ENCODE assay signal across 1 cellular context in genomic region chr1:235074335-235075120, GRCh38.
A peak's percentile ranks its signal among the peaks of the same experiment; 100 is the strongest.
TF ChIP-seq lines count a peak whose summit lies in the region.

No MANE protein-coding gene starts in this region.

TF ChIP-seq in HepG2, 621 proteins besides CTCF, POLR2A, EP300 and RAD21 (continued from another document and continues in another):
- TF ChIP-seq HNF1A (IDR thresholded peaks at IDR 0.05; ENCODE audit: low read depth) (no peak), HNF1A (CRISPR knock-in tag; IDR thresholded peaks at IDR 0.05; ENCODE audit: borderline replicate concordance) (no peak), ZNF878 (CRISPR knock-in tag; IDR thresholded peaks at IDR 0.05) (no peak), ESRRA (CRISPR knock-in tag; IDR thresholded peaks at IDR 0.05; ENCODE audit: low read depth) (no peak), KDM5B (CRISPR knock-in tag; IDR thresholded peaks at IDR 0.05; ENCODE audit: borderline replicate concordance) (no peak), ZNF3 (CRISPR knock-in tag; IDR thresholded peaks at IDR 0.05) (no peak), SNAPC2 (CRISPR knock-in tag; IDR thresholded peaks at IDR 0.05) (peak; percentile 15; the same call in 1 of the 2 replicates), HMG20A (CRISPR knock-in tag; IDR thresholded peaks at IDR 0.05; ENCODE audit: borderline replicate concordance) (no peak; the same call in 1 of the 2 replicates), THAP7 (CRISPR knock-in tag; IDR thresholded peaks at IDR 0.05) (no peak), TBX2 (CRISPR knock-in tag; IDR thresholded peaks at IDR 0.05; ENCODE audit: borderline replicate concordance) (no peak; the same call in 1 of the 2 replicates), FOXK1 (CRISPR knock-in tag; IDR thresholded peaks at IDR 0.05; ENCODE audit: borderline replicate concordance, low read depth) (no peak), ZNF775 (CRISPR knock-in tag; IDR thresholded peaks at IDR 0.05; ENCODE audit: borderline replicate concordance) (no peak), ZNF329 (CRISPR knock-in tag; IDR thresholded peaks at IDR 0.05; ENCODE audit: low read depth) (no peak), NONO (IDR thresholded peaks at IDR 0.05) (no peak), NONO (CRISPR knock-in tag; conservative IDR thresholded peaks at IDR 0.05) (no peak), ATF7-NPFF (CRISPR knock-in tag; IDR thresholded peaks at IDR 0.05; ENCODE audit: low read depth) (no peak; the same call in 1 of the 2 replicates), ZNF792 (CRISPR knock-in tag; IDR thresholded peaks at IDR 0.05) (no peak; the same call in 1 of the 2 replicates), ARID5B (CRISPR knock-in tag; IDR thresholded peaks at IDR 0.05) (no peak; the same call in 1 of the 2 replicates), FUBP1 (CRISPR knock-in tag; IDR thresholded peaks at IDR 0.05; ENCODE audit: borderline replicate concordance) (0 out of 2 replicates have a peak, but pooled peaks have one; percentile 55), CREM (IDR thresholded peaks at IDR 0.05) (no peak; the same call in 1 of the 2 replicates), CREM (CRISPR knock-in tag; IDR thresholded peaks at IDR 0.05) (no peak), KLF11 (CRISPR knock-in tag; IDR thresholded peaks at IDR 0.05) (0 out of 2 replicates have a peak, but pooled peaks have one; percentile 6), ZBTB2 (CRISPR knock-in tag; IDR thresholded peaks at IDR 0.05; ENCODE audit: low read depth) (no peak), ZBTB26 (CRISPR knock-in tag; IDR thresholded peaks at IDR 0.05; ENCODE audit: borderline replicate concordance) (no peak), HDAC2 (CRISPR knock-in tag; IDR thresholded peaks at IDR 0.05) (peak; percentile 6), YY1 (IDR thresholded peaks at IDR 0.05; ENCODE audit: insufficient read depth, insufficient replicate concordance, low read depth, low read length) (no peak), KAT7 (CRISPR knock-in tag; IDR thresholded peaks at IDR 0.05; ENCODE audit: borderline replicate concordance) (no peak; the same call in 1 of the 2 replicates), TIGD3 (CRISPR knock-in tag; IDR thresholded peaks at IDR 0.05; ENCODE audit: borderline replicate concordance) (no peak), ZNF224 (CRISPR knock-in tag; IDR thresholded peaks at IDR 0.05) (no peak; the same call in 1 of the 2 replicates), TCF12 (IDR thresholded peaks at IDR 0.05) (no peak), TCF12 (CRISPR knock-in tag; IDR thresholded peaks at IDR 0.05) (no peak; the same call in none of the 2 replicates), ZNF879 (CRISPR knock-in tag; IDR thresholded peaks at IDR 0.05) (no peak), ZNF746 (CRISPR knock-in tag; IDR thresholded peaks at IDR 0.05) (no peak), ZNF761 (CRISPR knock-in tag; conservative IDR thresholded peaks at IDR 0.05) (no peak), SMAD9 (CRISPR knock-in tag; IDR thresholded peaks at IDR 0.05) (0 out of 2 replicates have a peak, but pooled peaks have one; percentile 29), TBX3 (IDR thresholded peaks at IDR 0.05; ENCODE audit: borderline replicate concordance) (no peak), ZFP36L1 (CRISPR knock-in tag; IDR thresholded peaks at IDR 0.05) (no peak), ZNF382 (CRISPR knock-in tag; IDR thresholded peaks at IDR 0.05; ENCODE audit: borderline replicate concordance) (no peak), ZNF430 (CRISPR knock-in tag; IDR thresholded peaks at IDR 0.05) (no peak), YEATS4 (CRISPR knock-in tag; IDR thresholded peaks at IDR 0.05; ENCODE audit: borderline replicate concordance) (no peak; the same call in 1 of the 2 replicates), ZNF790 (CRISPR knock-in tag; IDR thresholded peaks at IDR 0.05; ENCODE audit: borderline replicate concordance) (no peak), ZNF326 (CRISPR knock-in tag; IDR thresholded peaks at IDR 0.05; ENCODE audit: borderline replicate concordance) (no peak), PCBP1 (IDR thresholded peaks at IDR 0.05; ENCODE audit: borderline replicate concordance, low read depth, low read length) (no peak), ZNF543 (CRISPR knock-in tag; IDR thresholded peaks at IDR 0.05) (no peak), KDM3A (CRISPR knock-in tag; IDR thresholded peaks at IDR 0.05; ENCODE audit: low read depth) (no peak; the same call in 1 of the 2 replicates), U2AF1 (optimal IDR thresholded peaks at IDR 0.05; ENCODE audit: low read depth, low read length) (no peak), ZHX1 (CRISPR knock-in tag; IDR thresholded peaks at IDR 0.05; ENCODE audit: low read depth) (no peak), PAX8 (CRISPR knock-in tag; IDR thresholded peaks at IDR 0.05; ENCODE audit: borderline replicate concordance) (no peak), ZNF180 (CRISPR knock-in tag; IDR thresholded peaks at IDR 0.05; ENCODE audit: borderline replicate concordance, low read depth) (no peak), ATF3 (CRISPR knock-in tag; IDR thresholded peaks at IDR 0.05) (no peak), ZFP41 (CRISPR knock-in tag; IDR thresholded peaks at IDR 0.05; ENCODE audit: borderline replicate concordance) (no peak)
